In the genomic region with DNA sequence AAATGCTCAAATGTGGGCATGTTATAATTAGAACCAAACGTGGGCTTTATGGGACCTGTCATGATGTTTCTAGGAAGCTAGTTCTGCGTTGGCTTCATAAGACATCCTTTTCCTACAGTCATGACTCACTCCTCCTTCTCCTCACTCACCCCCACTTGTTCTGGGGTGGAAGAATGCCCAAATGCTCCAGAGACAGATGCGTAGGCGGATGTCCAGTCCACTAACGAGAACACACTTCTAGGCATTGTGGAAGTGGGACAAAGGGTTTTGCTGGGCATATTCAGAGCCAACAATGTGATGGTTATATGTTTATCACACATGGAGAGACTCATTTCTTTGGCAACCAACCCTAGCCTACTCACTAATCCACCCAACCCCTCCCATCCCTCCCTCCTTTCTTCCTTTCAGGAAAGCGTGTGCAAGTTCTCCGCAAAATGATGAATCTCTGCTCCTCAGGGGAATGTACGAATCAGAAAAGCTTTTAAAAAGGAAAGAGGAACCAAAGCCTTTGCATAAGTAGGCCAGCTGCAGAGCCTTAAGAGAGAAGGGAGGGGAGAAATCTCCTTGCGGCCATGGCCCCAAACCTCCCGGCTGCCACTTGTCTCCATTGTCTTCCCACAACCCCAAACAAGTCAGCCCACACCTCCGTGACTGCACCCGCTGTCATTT, we compare ENCODE assay signal across 8 cellular contexts.
DNase-seq lines count a peak whose midpoint lies in the region; ATAC-seq and TF ChIP-seq lines count a peak whose summit lies in the region.

No MANE protein-coding gene starts in this region.

- H3K27ac Mint-ChIP-seq in activated CD8-positive, alpha-beta T cell treated with anti-CD3 and anti-CD28 coated beads for 36 hours, result no peak overlapping the region
- H3K27ac Mint-ChIP-seq in activated CD8-positive, alpha-beta T cell treated with anti-CD3 and anti-CD28 coated beads, Interleukin-2, amount 10 ng/mL, durations not matched to agents 7 days and 5 days, result no peak overlapping the region
- H3K27ac Mint-ChIP-seq in T-helper 17 cell, result no peak overlapping the region

- CTCF ChIA-PET in activated CD8-positive, alpha-beta T cell treated with anti-CD3 and anti-CD28 coated beads for 36 hours (lab: Charles Lee), result no interaction called here
- CTCF ChIA-PET in activated CD8-positive, alpha-beta T cell treated with anti-CD3 and anti-CD28 coated beads, Interleukin-2, amount 10 ng/mL, durations not matched to agents 7 days and 5 days (lab: Charles Lee), result no interaction called here

- H3K27me3 Mint-ChIP-seq in activated CD8-positive, alpha-beta T cell treated with anti-CD3 and anti-CD28 coated beads for 36 hours, result peaks cover 8% of the 10 kb centered on the region
- peaks cover 33% of the 10 kb centered on the region for H3K27me3 Mint-ChIP-seq in activated CD8-positive, alpha-beta T cell treated with anti-CD3 and anti-CD28 coated beads, Interleukin-2, amount 10 ng/mL, durations not matched to agents 7 days and 5 days (ENCODE audit: low read depth)
- peaks cover 14% of the 10 kb centered on the region for H3K27me3 Mint-ChIP-seq in T-helper 17 cell

- H3K27me3 ChIP-seq in ovary, result no peaks in the 10 kb centered on the region

- H3K9me3 ChIP-seq in T-helper 17 cell (ENCODE audit: control insufficient read depth, low read length, poor library complexity, severe bottlenecking) (no peaks in the 10 kb centered on the region), ovary (no peaks in the 10 kb centered on the region)

- WGBS in ovary, 3 donors, result 1 to 2% (median 1%) methylated on average over 12 of the region's 12 CpGs

- peak; percentile 6 for TF ChIP-seq EP300 in ovary (IDR thresholded peaks at IDR 0.05)

- intact Hi-C loops in activated CD8-positive, alpha-beta T cell treated with anti-CD3 and anti-CD28 coated beads for 36 hours (cut with micrococcal nuclease), result no loop called here
- intact Hi-C loops in ovary (cut with DNase I), result loop anchor here in 2 of 4 donors (2.0 to 10.0 kb wide), 2 partner anchors 55 to 57 kb away; no protein-coding TSS in a partner anchor

- no peaks in the 10 kb centered on the region for H3K36me3 Mint-ChIP-seq in activated CD8-positive, alpha-beta T cell treated with anti-CD3 and anti-CD28 coated beads for 36 hours (ENCODE audit: low read depth)
- no peaks in the 10 kb centered on the region for H3K36me3 Mint-ChIP-seq in activated CD8-positive, alpha-beta T cell treated with anti-CD3 and anti-CD28 coated beads, Interleukin-2, amount 10 ng/mL, durations not matched to agents 7 days and 5 days (ENCODE audit: low read depth)
- no peaks in the 10 kb centered on the region for H3K36me3 Mint-ChIP-seq in T-helper 17 cell (ENCODE audit: low read depth)

- H3K27ac ChIP-seq in ovary, result peak overlapping the region in 1 of 2 donors; percentile 81

- H3K4me3 ChIP-seq in fibroblast of pulmonary artery (replicated peaks; ENCODE audit: low read depth, low read length) (peak overlapping the region; percentile 45), ovary (peak overlapping the region; percentile 27)

- POLR2A ChIA-PET in activated CD8-positive, alpha-beta T cell treated with anti-CD3 and anti-CD28 coated beads for 36 hours (lab: Charles Lee), result no interaction called here
- POLR2A ChIA-PET in activated CD8-positive, alpha-beta T cell treated with anti-CD3 and anti-CD28 coated beads, Interleukin-2, amount 10 ng/mL, durations not matched to agents 7 days and 5 days (lab: Charles Lee), result no interaction called here

- H3K4me3 Mint-ChIP-seq in activated CD8-positive, alpha-beta T cell treated with anti-CD3 and anti-CD28 coated beads for 36 hours, result no peak overlapping the region
- no peak overlapping the region for H3K4me3 Mint-ChIP-seq in activated CD8-positive, alpha-beta T cell treated with anti-CD3 and anti-CD28 coated beads, Interleukin-2, amount 10 ng/mL, durations not matched to agents 7 days and 5 days
- no peak overlapping the region for H3K4me3 Mint-ChIP-seq in T-helper 17 cell

- TF ChIP-seq POLR2A in ovary (IDR thresholded peaks at IDR 0.05), result no peak

- peak; percentile 29 for DNase-seq in activated CD8-positive, alpha-beta T cell treated with anti-CD3 and anti-CD28 coated beads for 36 hours
- DNase-seq in activated CD8-positive, alpha-beta T cell treated with anti-CD3 and anti-CD28 coated beads, Interleukin-2, amount 10 ng/mL, durations not matched to agents 7 days and 5 days, result no peak
- DNase-seq in T-helper 17 cell (no peak), fibroblast of pulmonary artery (ENCODE audit: low read depth) (peak; percentile 100), ovary (peak; percentile 79 to 91 (median 83)), SW 1271 (lab: John Stamatoyannopoulos, UW) (no peak)
- no peak for DNase-seq in stimulated activated CD4-positive, alpha-beta T cell treated with anti-CD3 and anti-CD28 coated beads, Interleukin-2, amount 100 ng/mL, for 48 hours

- no peak for ATAC-seq in activated CD8-positive, alpha-beta T cell treated with anti-CD3 and anti-CD28 coated beads for 36 hours
- ATAC-seq in activated CD8-positive, alpha-beta T cell treated with anti-CD3 and anti-CD28 coated beads, Interleukin-2, amount 10 ng/mL, durations not matched to agents 7 days and 5 days, result no peak
- peak; percentile 59 for ATAC-seq in HG02973 (IDR thresholded peaks at IDR 0.05; ENCODE audit: unreplicated experiment)
- peak; percentile 39 for ATAC-seq in T-helper 17 cell

- TF ChIP-seq CTCF in activated CD8-positive, alpha-beta T cell treated with anti-CD3 and anti-CD28 coated beads for 36 hours (IDR thresholded peaks at IDR 0.05), result no peak
- TF ChIP-seq CTCF in fibroblast of pulmonary artery (IDR thresholded peaks at IDR 0.05; ENCODE audit: low read length, missing control alignments) (no peak), ovary (IDR thresholded peaks at IDR 0.05) (no peak)

- peaks cover 4% of the 10 kb centered on the region for H3K4me1 Mint-ChIP-seq in activated CD8-positive, alpha-beta T cell treated with anti-CD3 and anti-CD28 coated beads for 36 hours (ENCODE audit: low read depth)
- peaks cover 9% of the 10 kb centered on the region for H3K4me1 Mint-ChIP-seq in activated CD8-positive, alpha-beta T cell treated with anti-CD3 and anti-CD28 coated beads, Interleukin-2, amount 10 ng/mL, durations not matched to agents 7 days and 5 days (ENCODE audit: low read depth)
- peaks cover 7% of the 10 kb centered on the region for H3K4me1 Mint-ChIP-seq in T-helper 17 cell

- H3K9me3 Mint-ChIP-seq in activated CD8-positive, alpha-beta T cell treated with anti-CD3 and anti-CD28 coated beads for 36 hours, result peaks cover 4% of the 10 kb centered on the region
- H3K9me3 Mint-ChIP-seq in activated CD8-positive, alpha-beta T cell treated with anti-CD3 and anti-CD28 coated beads, Interleukin-2, amount 10 ng/mL, durations not matched to agents 7 days and 5 days (ENCODE audit: insufficient read depth), result no peaks in the 10 kb centered on the region

- no peaks in the 10 kb centered on the region for H3K36me3 ChIP-seq in ovary

- no peaks in the 10 kb centered on the region for H3K4me1 ChIP-seq in ovary (ENCODE audit: insufficient read depth)

Comparison
In these comparisons a context has a peak if more than half of its experiments do, and no peak if none do; other contexts are left out.
1. DNase-seq: peak in activated CD8-positive, alpha-beta T cell treated with anti-CD3 and anti-CD28 coated beads for 36 hours (single experiment), fibroblast of pulmonary artery (single experiment) and ovary (5 of 5); none in activated CD8-positive, alpha-beta T cell treated with anti-CD3 and anti-CD28 coated beads, Interleukin-2, amount 10 ng/mL, durations not matched to agents 7 days and 5 days (single experiment), T-helper 17 cell (0 of 3), SW 1271 (0 of 2) and stimulated activated CD4-positive, alpha-beta T cell treated with anti-CD3 and anti-CD28 coated beads, Interleukin-2, amount 100 ng/mL, for 48 hours (0 of 2).
2. ATAC-seq: peak in HG02973 (single experiment) and T-helper 17 cell (single experiment); none in activated CD8-positive, alpha-beta T cell treated with anti-CD3 and anti-CD28 coated beads for 36 hours (single experiment) and activated CD8-positive, alpha-beta T cell treated with anti-CD3 and anti-CD28 coated beads, Interleukin-2, amount 10 ng/mL, durations not matched to agents 7 days and 5 days (single experiment).